In genomic region chr17:40110457-40110856, GRCh38 we compare ENCODE assay signal across 11 cellular contexts. TPM values are rescaled to one million over a fixed set of nuclear protein-coding genes. Genes with fewer than 3 reads are reported as not detected.
DNase-seq lines count a peak whose midpoint lies in the region; ATAC-seq and TF ChIP-seq lines count a peak whose summit lies in the region.
"Had no signal": no experiment of that assay in that cellular context is flagged by ENCODE, and none has a peak within 500 bp of the region (broad histone marks: within the 10 kb centered on the region; RNA-seq: fewer than 3 reads in every experiment).

No MANE protein-coding gene starts in this region.

- peak overlapping the region; percentile 75; the same call in 1 of the 2 replicates for H3K4me2 ChIP-seq in HCT116 (ENCODE audit: low read length)

- no peak overlapping the region for H2AFZ ChIP-seq in HCT116 (ENCODE audit: low read depth, low read length, poor library complexity, severe bottlenecking)

- DNase-seq in HCT116 (ENCODE audit: low read depth, low spot score), result no peak
- DNase-seq in activated T-helper 2 cell treated with anti-CD3 and anti-CD28 coated beads, Interferon-gamma antibody, Interleukin-2, Interleukin-4, amounts not matched to agents 10 μg/mL and 5 μg/mL and 100 μg/mL, durations not matched to agents 14 hours and 24 hours and 36 hours (ENCODE audit: low spot score), result no peak
- no peak for DNase-seq in 8988T
- no peak for DNase-seq in DMS79 treated with DMSO at 0.1 percent for 48 hours (lab: John Stamatoyannopoulos, UW)
- DNase-seq: activated CD4-positive, CD25-positive, alpha-beta regulatory T cell treated with anti-CD3 and anti-CD28 coated beads, Interleukin-2, amount 50 U/mL, for 72 hours; effector CD4-positive, alpha-beta T cell; KBM-7 had no signal

- no peaks in the 10 kb centered on the region for H4K20me1 ChIP-seq in HCT116 (ENCODE audit: insufficient read depth)

- no peak for TF ChIP-seq CTCF in HCT116 (IDR thresholded peaks at IDR 0.05 in 2 of 3, conservative IDR thresholded peaks at IDR 0.05 in 1 of 3; ENCODE audit: borderline replicate concordance in 1 of 3, insufficient read depth in 1 of 3, low read depth in 2 of 3, low read length in 2 of 3)

- H3K9me3 ChIP-seq in HCT116 (ENCODE audit: control insufficient read depth in 1 of 2, insufficient read depth in 1 of 2, low read depth in 1 of 2, low read length in 2 of 2), result no peaks in the 10 kb centered on the region

- H3K36me3 Mint-ChIP-seq in activated T-helper 17 cell treated with anti-CD3 and anti-CD28 coated beads, Interleukin-2, amount 50 U/mL, for 72 hours (ENCODE audit: low read depth), result no peaks in the 10 kb centered on the region
- H3K36me3 Mint-ChIP-seq in activated T-helper 2 cell treated with anti-CD3 and anti-CD28 coated beads, Interferon-gamma antibody, Interleukin-2, Interleukin-4, amounts not matched to agents 10 μg/mL and 5 μg/mL and 100 μg/mL, durations not matched to agents 14 hours and 24 hours and 36 hours (ENCODE audit: low read depth), result no peaks in the 10 kb centered on the region

- ATAC-seq in HCT116, result no peak
- ATAC-seq in activated T-helper 17 cell treated with anti-CD3 and anti-CD28 coated beads, Interleukin-2, amount 50 U/mL, for 72 hours (replicated peaks), result no peak
- no peak for ATAC-seq in HG03108 (IDR thresholded peaks at IDR 0.05; ENCODE audit: unreplicated experiment)

- H3K4me3 Mint-ChIP-seq in activated T-helper 17 cell treated with anti-CD3 and anti-CD28 coated beads, Interleukin-2, amount 50 U/mL, for 72 hours, result peak overlapping the region; percentile 77
- no peak overlapping the region for H3K4me3 Mint-ChIP-seq in activated T-helper 2 cell treated with anti-CD3 and anti-CD28 coated beads, Interferon-gamma antibody, Interleukin-2, Interleukin-4, amounts not matched to agents 10 μg/mL and 5 μg/mL and 100 μg/mL, durations not matched to agents 14 hours and 24 hours and 36 hours (ENCODE audit: low read depth)

- intact Hi-C loops in HCT116 (cut with micrococcal nuclease), result no loop called here
- intact Hi-C loops in activated T-helper 2 cell treated with anti-CD3 and anti-CD28 coated beads, Interferon-gamma antibody, Interleukin-2, Interleukin-4, amounts not matched to agents 10 μg/mL and 5 μg/mL and 100 μg/mL, durations not matched to agents 14 hours and 24 hours and 36 hours (cut with micrococcal nuclease), result loop anchor here (5.0 kb wide), 1 partner anchor 98 kb away; no protein-coding TSS in a partner anchor

- no TSS peak for BruUV-seq in HCT116 (replicated peaks; lab: Mats Ljungman, UMichigan)

- no peaks in the 10 kb centered on the region for H3K27me3 Mint-ChIP-seq in activated T-helper 17 cell treated with anti-CD3 and anti-CD28 coated beads, Interleukin-2, amount 50 U/mL, for 72 hours
- H3K27me3 Mint-ChIP-seq in activated T-helper 2 cell treated with anti-CD3 and anti-CD28 coated beads, Interferon-gamma antibody, Interleukin-2, Interleukin-4, amounts not matched to agents 10 μg/mL and 5 μg/mL and 100 μg/mL, durations not matched to agents 14 hours and 24 hours and 36 hours (ENCODE audit: low read depth), result peaks cover 2% of the 10 kb centered on the region

- H3K9ac ChIP-seq in HCT116 (ENCODE audit: low read length), result no peak overlapping the region

- H3K36me3 ChIP-seq in HCT116 (ENCODE audit: control insufficient read depth in 1 of 2, insufficient read depth in 2 of 2, low read length in 2 of 2), result no peaks in the 10 kb centered on the region

- H3K27me3 ChIP-seq in HCT116 (ENCODE audit: insufficient read depth, low read length) (no peaks in the 10 kb centered on the region), layer of hippocampus (ENCODE audit: control insufficient read depth, insufficient read depth, low read length) (no peaks in the 10 kb centered on the region)

- RAD21 ChIA-PET in HCT116 (lab: Charles Lee; ENCODE audit: low non-redundant PET in 1 of 2, low total read pairs in 2 of 2, uncharacterized antibody in 2 of 2, unreplicated experiment in 2 of 2), result interaction anchor here in 1 of 2 experiments (1.1 kb wide), 1 partner anchor 75 kb away, joined by 4 read pairs; no protein-coding TSS in a partner anchor

- H3K9me3 Mint-ChIP-seq in activated T-helper 17 cell treated with anti-CD3 and anti-CD28 coated beads, Interleukin-2, amount 50 U/mL, for 72 hours, result no peaks in the 10 kb centered on the region
- H3K9me3 Mint-ChIP-seq in activated T-helper 2 cell treated with anti-CD3 and anti-CD28 coated beads, Interferon-gamma antibody, Interleukin-2, Interleukin-4, amounts not matched to agents 10 μg/mL and 5 μg/mL and 100 μg/mL, durations not matched to agents 14 hours and 24 hours and 36 hours, result no peaks in the 10 kb centered on the region

- peaks cover 68 to 88% of the 10 kb centered on the region in 2 experiments for H3K4me1 ChIP-seq in HCT116 (ENCODE audit: control insufficient read depth in 1 of 2, insufficient read depth in 2 of 2, low read length in 2 of 2)

- H3K27ac ChIP-seq in HCT116 (ENCODE audit: low read depth, low read length) (no peak overlapping the region; the same call in 1 of the 2 replicates), layer of hippocampus (ENCODE audit: low read depth, low read length) (peak overlapping the region; percentile 86), skin epidermis (peak overlapping the region in 19 of 21 experiments; percentile 4 to 99 (median 86))

- H3K79me2 ChIP-seq in HCT116 (ENCODE audit: insufficient read depth, low read length), result no peaks in the 10 kb centered on the region

- no peaks in the 10 kb centered on the region for H3K9me2 ChIP-seq in HCT116 (ENCODE audit: insufficient read depth)

- H3K4me1 Mint-ChIP-seq in activated T-helper 17 cell treated with anti-CD3 and anti-CD28 coated beads, Interleukin-2, amount 50 U/mL, for 72 hours, result peaks cover 67% of the 10 kb centered on the region
- peaks cover 63% of the 10 kb centered on the region for H3K4me1 Mint-ChIP-seq in activated T-helper 2 cell treated with anti-CD3 and anti-CD28 coated beads, Interferon-gamma antibody, Interleukin-2, Interleukin-4, amounts not matched to agents 10 μg/mL and 5 μg/mL and 100 μg/mL, durations not matched to agents 14 hours and 24 hours and 36 hours (ENCODE audit: low read depth)

- no peak for TF ChIP-seq POLR2A in HCT116 (IDR thresholded peaks at IDR 0.05; ENCODE audit: borderline replicate concordance, extremely low read depth, insufficient read depth, insufficient read length)

- H3K27ac Mint-ChIP-seq in activated T-helper 17 cell treated with anti-CD3 and anti-CD28 coated beads, Interleukin-2, amount 50 U/mL, for 72 hours, result peak overlapping the region; percentile 80
- H3K27ac Mint-ChIP-seq in activated T-helper 2 cell treated with anti-CD3 and anti-CD28 coated beads, Interferon-gamma antibody, Interleukin-2, Interleukin-4, amounts not matched to agents 10 μg/mL and 5 μg/mL and 100 μg/mL, durations not matched to agents 14 hours and 24 hours and 36 hours, result no peak overlapping the region

- CTCF ChIA-PET in HCT116 (lab: Charles Lee), result interaction anchor here (1.8 to 6.3 kb wide), 4 partner anchors 10 to 75 kb away, joined by 4 to 69 read pairs (median 9); partner anchors contain the start of gene NR1D1

- H3K4me3 ChIP-seq in HCT116 (replicated peaks in 1 of 2; ENCODE audit: low read depth in 1 of 2, low read length in 2 of 2) (no peak overlapping the region), skin epidermis (no peak overlapping the region)

- POLR2A ChIA-PET in HCT116 (lab: Charles Lee), result interaction anchor here (1.0 to 8.1 kb wide), 2 partner anchors 10 to 17 kb away, joined by 3 to 160 read pairs; partner anchors contain the start of gene NR1D1

- no peak for TF ChIP-seq RAD21 in HCT116 (IDR thresholded peaks at IDR 0.05; ENCODE audit: low read depth)

RNA-seq across cellular contexts. Expression of gene NR1D1, which starts 10.1 kb away (rescaled TPM):
- total RNA-seq in HCT116 (2021; ENCODE audit: unreplicated experiment), result 63.7 TPM
- 104 and 122 TPM in 2 replicates for polyA plus RNA-seq in HCT116 (2012)
- 10 to 100 TPM; 12.2 to 21.8 TPM for total RNA-seq in activated T-helper 17 cell treated with anti-CD3 and anti-CD28 coated beads, Interleukin-2, amount 50 U/mL, for 72 hours
- 6.6 and 6.8 TPM in 2 replicates for total RNA-seq in activated T-helper 2 cell treated with anti-CD3 and anti-CD28 coated beads, Interferon-gamma antibody, Interleukin-2, Interleukin-4, amounts not matched to agents 10 μg/mL and 5 μg/mL and 100 μg/mL, durations not matched to agents 14 hours and 24 hours and 36 hours

RNA-seq across cellular contexts. Expression of gene MSL1, which starts 11.3 kb away (rescaled TPM):
- total RNA-seq in HCT116 (2021; ENCODE audit: unreplicated experiment), result 67.2 TPM
- 26.8 and 36.5 TPM in 2 replicates for polyA plus RNA-seq in HCT116 (2012)
- total RNA-seq in activated T-helper 17 cell treated with anti-CD3 and anti-CD28 coated beads, Interleukin-2, amount 50 U/mL, for 72 hours, result 100 to 1,000 TPM in 1 of 2 donors, 10 to 100 TPM in 1; 80.5 to 114 TPM
- 87.6 and 95.8 TPM in 2 replicates for total RNA-seq in activated T-helper 2 cell treated with anti-CD3 and anti-CD28 coated beads, Interferon-gamma antibody, Interleukin-2, Interleukin-4, amounts not matched to agents 10 μg/mL and 5 μg/mL and 100 μg/mL, durations not matched to agents 14 hours and 24 hours and 36 hours

RNA-seq across cellular contexts. Expression of gene CASC3, which starts 29.9 kb away (rescaled TPM):
- total RNA-seq in HCT116 (2021; ENCODE audit: unreplicated experiment), result 73.1 TPM
- polyA plus RNA-seq in HCT116 (2012), result 35.5 and 37.0 TPM in 2 replicates
- 100 to 1,000 TPM; 110 to 244 TPM for total RNA-seq in activated T-helper 17 cell treated with anti-CD3 and anti-CD28 coated beads, Interleukin-2, amount 50 U/mL, for 72 hours
- total RNA-seq in activated T-helper 2 cell treated with anti-CD3 and anti-CD28 coated beads, Interferon-gamma antibody, Interleukin-2, Interleukin-4, amounts not matched to agents 10 μg/mL and 5 μg/mL and 100 μg/mL, durations not matched to agents 14 hours and 24 hours and 36 hours, result 118 and 120 TPM in 2 replicates

RNA-seq across cellular contexts. Expression of gene THRA, which starts 47.7 kb away (rescaled TPM):
- total RNA-seq in HCT116 (2021; ENCODE audit: unreplicated experiment), result 23.3 TPM
- polyA plus RNA-seq in HCT116 (2012), result 20.3 and 21.1 TPM in 2 replicates
- 10 to 100 TPM; 10.3 to 14.4 TPM for total RNA-seq in activated T-helper 17 cell treated with anti-CD3 and anti-CD28 coated beads, Interleukin-2, amount 50 U/mL, for 72 hours
- total RNA-seq in activated T-helper 2 cell treated with anti-CD3 and anti-CD28 coated beads, Interferon-gamma antibody, Interleukin-2, Interleukin-4, amounts not matched to agents 10 μg/mL and 5 μg/mL and 100 μg/mL, durations not matched to agents 14 hours and 24 hours and 36 hours, result 4.9 and 5.6 TPM in 2 replicates

RNA-seq across cellular contexts. Expression of gene MED24, which starts 56.2 kb away (rescaled TPM):
- total RNA-seq in HCT116 (2021; ENCODE audit: unreplicated experiment), result 92.1 TPM
- polyA plus RNA-seq in HCT116 (2012), result 68.9 and 90.5 TPM in 2 replicates
- total RNA-seq in activated T-helper 17 cell treated with anti-CD3 and anti-CD28 coated beads, Interleukin-2, amount 50 U/mL, for 72 hours, result 100 to 1,000 TPM in 1 of 2 donors, 10 to 100 TPM in 1; 83.5 to 140 TPM
- total RNA-seq in activated T-helper 2 cell treated with anti-CD3 and anti-CD28 coated beads, Interferon-gamma antibody, Interleukin-2, Interleukin-4, amounts not matched to agents 10 μg/mL and 5 μg/mL and 100 μg/mL, durations not matched to agents 14 hours and 24 hours and 36 hours, result 110 and 116 TPM in 2 replicates
